ENCODE assay signal across 28 cellular contexts in genomic region chr7:134612197-134612596, GRCh38. TPM values are rescaled to one million over a fixed set of nuclear protein-coding genes. Genes with fewer than 3 reads are reported as not detected.
DNase-seq lines count a peak whose midpoint lies in the region; ATAC-seq, FAIRE-seq and TF ChIP-seq lines count a peak whose summit lies in the region.
"Had no signal": no experiment of that assay in that cellular context is flagged by ENCODE, and none has a peak within 500 bp of the region (broad histone marks: within the 10 kb centered on the region; RNA-seq: fewer than 3 reads in every experiment).

No MANE protein-coding gene starts in this region.

- CTCF ChIA-PET in A673 (lab: Charles Lee) = no interaction called here

- no peak for DNase-seq in A673 (ENCODE audit: low spot score)
- no peak for DNase-seq in DND-41
- DNase-seq in MM.1S = peak; percentile 27
- DNase-seq in bronchial epithelial cell (ENCODE audit: low read depth) = peak; percentile 53
- DNase-seq in psoas muscle = no peak
- DNase-seq in activated naive CD4-positive, alpha-beta T cell treated with anti-CD3 and anti-CD28 coated beads, Interleukin-2, amount 50 U/mL, for 72 hours (ENCODE audit: low spot score in 2 of 2) = no peak
- no peak for DNase-seq in anterior cingulate cortex (lab: John Stamatoyannopoulos, UW)
- DNase-seq in midbrain (lab: John Stamatoyannopoulos, UW) = no peak
- DNase-seq: activated CD4-positive, alpha-beta T cell treated with anti-CD3 and anti-CD28 coated beads for 4 hours; activated naive CD4-positive, alpha-beta T cell treated with anti-CD3 and anti-CD28 coated beads, Interleukin-2, amount 50 U/mL, for 16 hours; amniotic stem cell; brain microvascular endothelial cell; DMS79 treated with DMSO at 0.1 percent for 48 hours; glutamatergic neuron; Kasumi-1; mesenchymal stem cell; NCI-H1092 treated with DMSO at 0.1 percent for 48 hours; NCI-H187 treated with DMSO at 0.1 percent for 48 hours; pancreas; retina; stimulated activated naive CD4-positive, alpha-beta T cell; T1000; upper lobe of right lung had no signal

- ATAC-seq in DND-41 (ENCODE audit: insufficient read depth, low read depth) (no peak), psoas muscle (no peak)
- ATAC-seq in activated naive CD4-positive, alpha-beta T cell treated with anti-CD3 and anti-CD28 coated beads, Interleukin-2, amount 50 U/mL, for 72 hours = no peak
- ATAC-seq: activated T-helper 17 cell treated with anti-CD3 and anti-CD28 coated beads, Interleukin-2, amount 50 U/mL, for 72 hours; left lobe of liver; pancreas; upper lobe of right lung had no signal

- intact Hi-C loops in A673 (cut with micrococcal nuclease; ENCODE audit: unreplicated experiment) (no loop called here), psoas muscle (cut with DNase I) (no loop called here)

- TF ChIP-seq CTCF in A673 (conservative IDR thresholded peaks at IDR 0.05; ENCODE audit: low read depth, low read length) = 0 out of 2 replicates have a peak, but pooled peaks have one; percentile 13
- TF ChIP-seq CTCF in DND-41 (IDR thresholded peaks at IDR 0.05; ENCODE audit: borderline replicate concordance, extremely low read depth, low read length, poor library complexity, severe bottlenecking) = peak; percentile 21
- peak; percentile 35 for TF ChIP-seq CTCF in MM.1S (IDR thresholded peaks at IDR 0.05; ENCODE audit: low read length)
- peak; percentile 13 for TF ChIP-seq CTCF in bronchial epithelial cell (IDR thresholded peaks at IDR 0.05; ENCODE audit: insufficient read depth, low read length, severe bottlenecking)
- TF ChIP-seq CTCF in psoas muscle (IDR thresholded peaks at IDR 0.05) = no peak

- H3K4me1 ChIP-seq in A673 (ENCODE audit: insufficient read depth, low read length, poor library complexity, severe bottlenecking) = no peaks in the 10 kb centered on the region
- no peaks in the 10 kb centered on the region for H3K4me1 ChIP-seq in DND-41 (ENCODE audit: insufficient read depth, low read length)
- H3K4me1 ChIP-seq in MM.1S (ENCODE audit: low read length) = no peaks in the 10 kb centered on the region
- no peaks in the 10 kb centered on the region for H3K4me1 ChIP-seq in psoas muscle
- H3K4me1 ChIP-seq: pancreas, upper lobe of right lung had no signal

- H3K27ac Mint-ChIP-seq in activated naive CD4-positive, alpha-beta T cell treated with anti-CD3 and anti-CD28 coated beads, Interleukin-2, amount 50 U/mL, for 72 hours = no peak overlapping the region
- H3K27ac Mint-ChIP-seq: activated T-helper 17 cell treated with anti-CD3 and anti-CD28 coated beads, Interleukin-2, amount 50 U/mL, for 72 hours had no signal

- no peak overlapping the region for H3K27ac ChIP-seq in A673 (ENCODE audit: low read depth, low read length, poor library complexity, severe bottlenecking)
- H3K27ac ChIP-seq in DND-41 (ENCODE audit: low read length) = no peak overlapping the region
- H3K27ac ChIP-seq in MM.1S (ENCODE audit: low read length) = no peak overlapping the region
- no peak overlapping the region for H3K27ac ChIP-seq in psoas muscle
- H3K27ac ChIP-seq: brain microvascular endothelial cell, pancreas, upper lobe of right lung, VCaP had no signal

- H3K9me3 ChIP-seq in A673 (ENCODE audit: low read depth, low read length, poor library complexity, severe bottlenecking) (no peaks in the 10 kb centered on the region), DND-41 (ENCODE audit: insufficient read depth, low read length, severe bottlenecking) (no peaks in the 10 kb centered on the region), MM.1S (replicated peaks; ENCODE audit: insufficient read depth, low read length) (no peaks in the 10 kb centered on the region), psoas muscle (no peaks in the 10 kb centered on the region)
- H3K9me3 ChIP-seq: pancreas, upper lobe of right lung had no signal

- POLR2A ChIA-PET in A673 (lab: Charles Lee; ENCODE audit: low non-redundant PET) = no interaction called here

- H4K20me1 ChIP-seq in DND-41 (ENCODE audit: insufficient read depth, low read length) (no peaks in the 10 kb centered on the region), MM.1S (ENCODE audit: insufficient read depth, low read length) (no peaks in the 10 kb centered on the region)

- H3K79me2 ChIP-seq in DND-41 (ENCODE audit: insufficient read depth, low read length) (no peaks in the 10 kb centered on the region), MM.1S (ENCODE audit: low read length) (no peaks in the 10 kb centered on the region)

- no peak overlapping the region for H3K4me3 ChIP-seq in A673 (ENCODE audit: low read depth, low read length, poor library complexity, severe bottlenecking)
- no peak overlapping the region for H3K4me3 ChIP-seq in DND-41 (ENCODE audit: low read depth in 1 of 2, low read length in 2 of 2)
- no peak overlapping the region for H3K4me3 ChIP-seq in MM.1S (ENCODE audit: low read length)
- no peak overlapping the region for H3K4me3 ChIP-seq in bronchial epithelial cell (ENCODE audit: low read depth, low read length)
- no peak overlapping the region for H3K4me3 ChIP-seq in psoas muscle
- H3K4me3 ChIP-seq: pancreas, smooth muscle cell, upper lobe of right lung had no signal

- peaks cover 34% of the 10 kb centered on the region for H3K27me3 ChIP-seq in A673 (replicated peaks; ENCODE audit: insufficient read depth, low read depth, low read length, poor library complexity)
- H3K27me3 ChIP-seq in DND-41 (ENCODE audit: insufficient read depth, low read length, poor library complexity) = peaks cover 4% of the 10 kb centered on the region
- H3K27me3 ChIP-seq in MM.1S (replicated peaks; ENCODE audit: insufficient read depth, low read length) = no peaks in the 10 kb centered on the region
- no peaks in the 10 kb centered on the region for H3K27me3 ChIP-seq in bronchial epithelial cell (ENCODE audit: control insufficient read depth, insufficient read depth, low read length)
- H3K27me3 ChIP-seq in psoas muscle (ENCODE audit: insufficient read depth in 3 of 3, low read length in 2 of 3) = peaks cover 0 to 3% (median 0%) of the 10 kb centered on the region in 3 donors
- H3K27me3 ChIP-seq: brain microvascular endothelial cell, pancreas had no signal

- peaks cover 0 to 10% of the 10 kb centered on the region in 2 donors for H3K9me3 Mint-ChIP-seq in activated naive CD4-positive, alpha-beta T cell treated with anti-CD3 and anti-CD28 coated beads, Interleukin-2, amount 50 U/mL, for 72 hours
- H3K9me3 Mint-ChIP-seq: activated T-helper 17 cell treated with anti-CD3 and anti-CD28 coated beads, Interleukin-2, amount 50 U/mL, for 72 hours; neural crest cell had no signal

- H3K9ac ChIP-seq in DND-41 (ENCODE audit: low read depth, low read length) = no peak overlapping the region
- no peak overlapping the region for H3K9ac ChIP-seq in MM.1S (ENCODE audit: low read length)

- H3K4me2 ChIP-seq in DND-41 (ENCODE audit: insufficient read depth, low read length) = no peak overlapping the region
- no peak overlapping the region for H3K4me2 ChIP-seq in MM.1S (ENCODE audit: low read depth, low read length)
- H3K4me2 ChIP-seq: smooth muscle cell had no signal

- peaks cover 0 to 8% of the 10 kb centered on the region in 2 donors for H3K36me3 Mint-ChIP-seq in activated naive CD4-positive, alpha-beta T cell treated with anti-CD3 and anti-CD28 coated beads, Interleukin-2, amount 50 U/mL, for 72 hours

- no peak for FAIRE-seq in bronchial epithelial cell (lab: Jason Lieb, UNC)
- FAIRE-seq: pancreas had no signal

- H3K9me2 ChIP-seq in MM.1S (replicated peaks; ENCODE audit: insufficient read depth, low read length) = no peaks in the 10 kb centered on the region

- H3K36me3 ChIP-seq in A673 (ENCODE audit: insufficient read depth, low read length, poor library complexity, severe bottlenecking) (no peaks in the 10 kb centered on the region), DND-41 (ENCODE audit: insufficient read depth, low read length) (no peaks in the 10 kb centered on the region), MM.1S (replicated peaks; ENCODE audit: insufficient read depth, low read length) (no peaks in the 10 kb centered on the region), bronchial epithelial cell (ENCODE audit: control insufficient read depth, insufficient read depth, low read length) (no peaks in the 10 kb centered on the region), psoas muscle (ENCODE audit: insufficient read depth in 1 of 2, low read depth in 1 of 2) (peaks cover 0 to 2% of the 10 kb centered on the region in 2 donors)
- H3K36me3 ChIP-seq: brain microvascular endothelial cell, pancreas, upper lobe of right lung had no signal

- WGBS in psoas muscle, 3 donors = 85 to 94% (median 86%) methylated on average over 2 of the region's 2 CpGs

- H2AFZ ChIP-seq in DND-41 (ENCODE audit: low read depth, low read length) = no peak overlapping the region
- H2AFZ ChIP-seq in MM.1S (ENCODE audit: low read length) = no peak overlapping the region

- H3F3A ChIP-seq in MM.1S (ENCODE audit: insufficient read depth, low read length) = no peaks in the 10 kb centered on the region

- BruUV-seq in A673 (replicated peaks; lab: Mats Ljungman, UMichigan) = no TSS peak

RNA-seq across cellular contexts. Expression of gene BPGM, which starts 34.5 kb away (rescaled TPM):
- total RNA-seq in A673 (2021) (13.8 and 14.0 TPM in 2 replicates), bronchial epithelial cell (14.2 and 16.6 TPM in 2 replicates), psoas muscle (10 to 100 TPM; 10.1 to 14.9 (median 12.4) TPM)
- 10 to 100 TPM; 25.3 to 55.7 (median 54.4) TPM for polyA plus RNA-seq in psoas muscle
- 10 to 100 TPM; 14.4 to 28.6 TPM for total RNA-seq in activated naive CD4-positive, alpha-beta T cell treated with anti-CD3 and anti-CD28 coated beads, Interleukin-2, amount 50 U/mL, for 72 hours

Comparison
In these comparisons a context has a peak if more than half of its experiments do, and no peak if none do; other contexts are left out.
1. DNase-seq: peak in MM.1S (single experiment) and bronchial epithelial cell (single experiment); none in A673 (single experiment), DND-41 (single experiment), psoas muscle (0 of 2), activated naive CD4-positive, alpha-beta T cell treated with anti-CD3 and anti-CD28 coated beads, Interleukin-2, amount 50 U/mL, for 72 hours (0 of 2), anterior cingulate cortex (0 of 58) and midbrain (single experiment).